In the genomic region with DNA sequence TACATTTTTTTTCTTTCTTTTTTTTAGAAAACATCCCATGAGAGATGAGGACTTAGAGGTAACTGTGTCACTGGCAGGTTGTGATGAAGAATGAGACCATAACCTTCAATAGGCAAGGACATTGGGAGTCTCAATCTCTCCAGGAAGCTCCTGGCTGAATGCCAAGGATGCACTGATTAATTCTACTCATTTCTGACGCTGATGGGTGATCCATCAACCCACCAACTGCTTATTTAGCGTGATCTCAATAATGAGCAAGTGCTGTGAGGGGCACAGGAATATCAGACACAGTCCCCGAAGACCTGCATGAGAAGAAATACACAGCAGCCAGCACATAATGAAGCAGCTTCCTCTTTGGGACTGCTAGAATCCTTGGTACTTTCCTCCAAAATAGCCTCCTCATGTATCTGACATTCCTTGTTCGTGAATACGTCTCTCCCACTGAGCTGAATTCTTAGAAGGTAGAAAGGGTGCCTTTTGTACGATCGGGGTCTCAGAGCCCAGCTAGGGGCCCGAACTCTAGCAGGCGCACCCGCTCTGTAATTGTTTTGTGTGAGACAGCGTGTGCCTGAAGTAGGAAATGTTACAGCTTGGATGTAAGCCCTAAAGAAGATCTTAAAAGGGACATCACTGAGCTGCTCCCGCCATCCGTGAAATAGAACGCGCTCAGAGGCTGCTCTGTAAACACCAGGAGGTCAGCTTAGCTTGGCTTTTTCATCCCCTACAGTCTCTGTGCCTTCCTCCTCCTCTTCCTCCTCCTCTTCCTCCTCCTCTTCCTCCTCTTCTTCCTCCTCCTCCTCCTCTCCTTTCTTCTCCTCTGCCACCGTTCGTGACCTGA, we compare ENCODE assay signal across 11 cellular contexts. TPM values are rescaled to one million over a fixed set of nuclear protein-coding genes. Genes with fewer than 3 reads are reported as not detected.
DNase-seq lines count a peak whose midpoint lies in the region; ATAC-seq and TF ChIP-seq lines count a peak whose summit lies in the region.
"Had no signal": no experiment of that assay in that cellular context is flagged by ENCODE, and none has a peak within 500 bp of the region (broad histone marks: within the 10 kb centered on the region; RNA-seq: fewer than 3 reads in every experiment).

No MANE protein-coding gene starts in this region.

- H3K36me3 ChIP-seq in ES-I3 (ENCODE audit: insufficient read depth, low read length) = no peaks in the 10 kb centered on the region; the same call in 1 of the 2 replicates
- H3K36me3 ChIP-seq in SJCRH30 = no peaks in the 10 kb centered on the region; the same call in 1 of the 2 replicates
- H3K36me3 ChIP-seq in trophoblast cell (ENCODE audit: control insufficient read depth in 1 of 2, insufficient read depth in 2 of 2, low read length in 2 of 2) = peaks cover 0 to 2% of the 10 kb centered on the region in 2 experiments

- peaks cover 5% of the 10 kb centered on the region for H3K79me1 ChIP-seq in trophoblast cell (ENCODE audit: low read length)

- peaks cover 39% of the 10 kb centered on the region for H3K4me1 ChIP-seq in ES-I3 (ENCODE audit: insufficient read depth, low read length)
- peaks cover 5% of the 10 kb centered on the region for H3K4me1 ChIP-seq in SJCRH30
- peaks cover 8 to 15% of the 10 kb centered on the region in 2 experiments for H3K4me1 ChIP-seq in trophoblast cell (ENCODE audit: control insufficient read depth in 1 of 2, insufficient read depth in 2 of 2, low read length in 2 of 2)
- H3K4me1 ChIP-seq: psoas muscle had no signal

- H3K4me1 Mint-ChIP-seq in activated naive CD4-positive, alpha-beta T cell treated with anti-CD3 and anti-CD28 coated beads, Interleukin-2, amount 10 ng/mL, durations not matched to agents 7 days and 5 days = peaks cover 25% of the 10 kb centered on the region
- no peaks in the 10 kb centered on the region for H3K4me1 Mint-ChIP-seq in CD14-positive monocyte

- CTCF ChIA-PET in activated naive CD4-positive, alpha-beta T cell treated with anti-CD3 and anti-CD28 coated beads, Interleukin-2, amount 10 ng/mL, durations not matched to agents 7 days and 5 days (lab: Charles Lee) = interaction anchor here (1.0 kb wide), 2 partner anchors 21 to 59 kb away, joined by 3 to 4 read pairs; no protein-coding TSS in a partner anchor

- peaks cover 76% of the 10 kb centered on the region for H3K27me3 Mint-ChIP-seq in activated naive CD4-positive, alpha-beta T cell treated with anti-CD3 and anti-CD28 coated beads, Interleukin-2, amount 10 ng/mL, durations not matched to agents 7 days and 5 days
- H3K27me3 Mint-ChIP-seq in CD14-positive monocyte (ENCODE audit: low read depth in 3 of 3) = peaks cover 24 to 57% (median 33%) of the 10 kb centered on the region in 3 donors

- H3K9ac ChIP-seq in ES-I3 (ENCODE audit: low read depth, low read length) (peak overlapping the region; percentile 26; the same call in 1 of the 2 replicates), trophoblast cell (ENCODE audit: low read length) (no peak overlapping the region)

- no peak overlapping the region for H2BK120ac ChIP-seq in trophoblast cell (ENCODE audit: insufficient read depth, low read length, poor library complexity)

- peak overlapping the region; percentile 43 for H3K18ac ChIP-seq in trophoblast cell (ENCODE audit: low read length)

- peak overlapping the region; percentile 3 for H2BK12ac ChIP-seq in trophoblast cell (ENCODE audit: low read length)

- no peaks in the 10 kb centered on the region for H3K36me3 Mint-ChIP-seq in activated naive CD4-positive, alpha-beta T cell treated with anti-CD3 and anti-CD28 coated beads, Interleukin-2, amount 10 ng/mL, durations not matched to agents 7 days and 5 days
- no peaks in the 10 kb centered on the region for H3K36me3 Mint-ChIP-seq in CD14-positive monocyte

- no peak overlapping the region for H2AFZ ChIP-seq in trophoblast cell (ENCODE audit: insufficient read depth, low read length, poor library complexity)

- H3K4ac ChIP-seq in trophoblast cell (ENCODE audit: low read depth, low read length) = peak overlapping the region; percentile 31

- ATAC-seq in GM21619 (IDR thresholded peaks at IDR 0.05; ENCODE audit: unreplicated experiment) = no peak

- no CpG with 5 or more reads among the region's 17 CpGs for WGBS in trophoblast cell (ENCODE audit: extremely low coverage, insufficient coverage, insufficient read length)

- H3K27ac ChIP-seq in SJCRH30 (peak overlapping the region; percentile 61), trophoblast cell (ENCODE audit: low read depth, low read length) (no peak overlapping the region)
- H3K27ac ChIP-seq: psoas muscle had no signal

- no peak for TF ChIP-seq CTCF in fibroblast of the aortic adventitia (IDR thresholded peaks at IDR 0.05; ENCODE audit: insufficient read depth, low read length)
- TF ChIP-seq CTCF in CD14-positive monocyte (IDR thresholded peaks at IDR 0.05) = no peak

- intact Hi-C loops in CD14-positive monocyte (cut with micrococcal nuclease) = no loop called here

- H3K4me3 Mint-ChIP-seq in activated naive CD4-positive, alpha-beta T cell treated with anti-CD3 and anti-CD28 coated beads, Interleukin-2, amount 10 ng/mL, durations not matched to agents 7 days and 5 days = no peak overlapping the region
- peak overlapping the region in 1 of 2 donors; percentile 44 for H3K4me3 Mint-ChIP-seq in CD14-positive monocyte
- H3K4me3 Mint-ChIP-seq: stimulated activated naive CD8-positive, alpha-beta T cell treated with anti-CD3 and anti-CD28 coated beads, Interleukin-15, Interleukin-2, amounts not matched to agents 100 ng/mL and 50 ng/mL, for 24 hours had no signal

- DNase-seq in SJCRH30 (peak in 1 of 2 experiments; percentile 20), fibroblast of the aortic adventitia (ENCODE audit: low read depth) (peak; percentile 78), trophoblast cell (no peak), CD14-positive monocyte (ENCODE audit: low spot score) (no peak)
- no peak for DNase-seq in activated naive CD4-positive, alpha-beta T cell treated with anti-CD3 and anti-CD28 coated beads, Interleukin-2, amount 10 ng/mL, durations not matched to agents 7 days and 5 days
- no peak for DNase-seq in stimulated activated naive CD4-positive, alpha-beta T cell (lab: John Stamatoyannopoulos, UW)
- DNase-seq: DMS79 treated with DMSO at 0.1 percent for 48 hours, psoas muscle had no signal

- no peak overlapping the region for H3K23ac ChIP-seq in trophoblast cell (ENCODE audit: low read length)

- H4K91ac ChIP-seq in trophoblast cell (ENCODE audit: low read depth, low read length) = no peak overlapping the region

- peak overlapping the region; percentile 55 for H3K14ac ChIP-seq in trophoblast cell (ENCODE audit: low read length)

- H3K9me3 ChIP-seq in ES-I3 (ENCODE audit: control insufficient read depth, insufficient read depth, low read length) = no peaks in the 10 kb centered on the region
- H3K9me3 ChIP-seq in SJCRH30 (replicated peaks) = no peaks in the 10 kb centered on the region
- no peaks in the 10 kb centered on the region for H3K9me3 ChIP-seq in trophoblast cell (ENCODE audit: insufficient read depth, low read depth, low read length)
- H3K9me3 ChIP-seq: psoas muscle had no signal

- H3K27me3 ChIP-seq in SJCRH30 (no peaks in the 10 kb centered on the region), trophoblast cell (ENCODE audit: insufficient read depth, low read length) (no peaks in the 10 kb centered on the region)

- H3K9me3 Mint-ChIP-seq in activated naive CD4-positive, alpha-beta T cell treated with anti-CD3 and anti-CD28 coated beads, Interleukin-2, amount 10 ng/mL, durations not matched to agents 7 days and 5 days = peaks cover 7% of the 10 kb centered on the region
- peaks cover 0 to 4% (median 0%) of the 10 kb centered on the region in 7 donors for H3K9me3 Mint-ChIP-seq in CD14-positive monocyte
- H3K9me3 Mint-ChIP-seq: stimulated activated naive CD8-positive, alpha-beta T cell treated with anti-CD3 and anti-CD28 coated beads, Interleukin-15, Interleukin-2, amounts not matched to agents 100 ng/mL and 50 ng/mL, for 24 hours had no signal

- H4K12ac ChIP-seq in trophoblast cell (ENCODE audit: low read depth, low read length) = no peak overlapping the region

- H2BK5ac ChIP-seq in trophoblast cell (ENCODE audit: low read depth, low read length, poor library complexity) = no peak overlapping the region

- H3K27ac Mint-ChIP-seq in activated naive CD4-positive, alpha-beta T cell treated with anti-CD3 and anti-CD28 coated beads, Interleukin-2, amount 10 ng/mL, durations not matched to agents 7 days and 5 days = no peak overlapping the region
- H3K27ac Mint-ChIP-seq in CD14-positive monocyte = no peak overlapping the region
- H3K27ac Mint-ChIP-seq: stimulated activated naive CD8-positive, alpha-beta T cell treated with anti-CD3 and anti-CD28 coated beads, Interleukin-15, Interleukin-2, amounts not matched to agents 100 ng/mL and 50 ng/mL, for 24 hours had no signal

- H3K79me2 ChIP-seq in trophoblast cell (ENCODE audit: control insufficient read depth, insufficient read depth, low read length, poor library complexity) = peaks cover 6% of the 10 kb centered on the region

- H4K8ac ChIP-seq in trophoblast cell (ENCODE audit: low read depth, low read length) = peak overlapping the region; percentile 7

- H3K4me3 ChIP-seq in SJCRH30 (peak overlapping the region; percentile 25), fibroblast of the aortic adventitia (ENCODE audit: low read depth, low read length) (peak overlapping the region; percentile 59), trophoblast cell (ENCODE audit: low read depth, low read length) (no peak overlapping the region)
- H3K4me3 ChIP-seq: psoas muscle had no signal

- no peak overlapping the region for H3K4me2 ChIP-seq in trophoblast cell (ENCODE audit: low read length)

- no peak overlapping the region for H2AK5ac ChIP-seq in trophoblast cell (ENCODE audit: low read length)

RNA-seq across cellular contexts. Expression of a gene that starts 7.2 kb away (rescaled TPM):
- total RNA-seq in SJCRH30 (2014; rRNA removed; shearing (Covaris generic)) = 16.1 and 17.3 TPM in 2 replicates
- total RNA-seq in fibroblast of the aortic adventitia (ENCODE audit: low replicate concordance) = 187 and 235 TPM in 2 replicates
- 52.0 and 56.1 TPM in 2 replicates for polyA plus RNA-seq in trophoblast cell (2013)
- under 1 TPM in 1 of 2 donors, not detected in 1; 0.33 TPM for polyA plus RNA-seq in CD14-positive monocyte

Comparison
In these comparisons a context has a peak if more than half of its experiments do, and no peak if none do; other contexts are left out.
1. RNA of a gene that starts 7.2 kb away (total RNA-seq): 187 to 235 TPM in fibroblast of the aortic adventitia; 16.1 to 17.3 TPM in SJCRH30; every median in the first group is over 10 times any median in the second.